ENCODE assay signal across 28 cellular contexts in the genomic region with DNA sequence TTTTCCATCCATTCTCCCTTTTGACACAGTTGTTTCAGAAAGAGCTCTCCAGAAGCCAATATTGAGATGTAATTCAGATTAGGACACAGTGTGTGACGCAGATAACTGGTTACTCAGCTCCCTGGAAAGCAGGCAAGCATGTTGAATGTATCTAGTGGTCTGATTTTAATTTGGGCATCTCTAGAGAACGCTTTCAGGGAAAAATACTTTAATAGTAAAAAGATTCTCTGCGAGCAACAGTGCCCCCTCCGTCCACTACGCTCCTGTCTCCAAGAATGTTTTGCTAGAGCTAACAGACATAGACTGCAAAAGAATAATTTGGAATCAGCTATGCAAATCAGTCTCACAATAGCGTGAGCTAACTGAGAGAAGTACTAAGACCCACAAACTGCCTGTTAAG. TPM values are rescaled to one million over a fixed set of nuclear protein-coding genes. Genes with fewer than 3 reads are reported as not detected.
DNase-seq lines count a peak whose midpoint lies in the region; ATAC-seq and TF ChIP-seq lines count a peak whose summit lies in the region.
"Had no signal": no experiment of that assay in that cellular context is flagged by ENCODE, and none has a peak within 500 bp of the region (broad histone marks: within the 10 kb centered on the region; RNA-seq: fewer than 3 reads in every experiment).

No MANE protein-coding gene starts in this region.

- H3K27ac ChIP-seq in OCI-LY7 (ENCODE audit: low read depth, low read length, poor library complexity, severe bottlenecking): no peak overlapping the region
- H3K27ac ChIP-seq: heart left ventricle, neural progenitor cell, spleen, transverse colon, VCaP had no signal

- H3K4me1 ChIP-seq in OCI-LY7 (ENCODE audit: insufficient read depth, low read length, poor library complexity, severe bottlenecking): no peaks in the 10 kb centered on the region
- H3K4me1 ChIP-seq: spleen, transverse colon had no signal

- H3K79me2 ChIP-seq in OCI-LY7 (ENCODE audit: insufficient read depth, low read depth, low read length): no peaks in the 10 kb centered on the region

- H3K9me3 ChIP-seq in OCI-LY7 (ENCODE audit: low read length): no peaks in the 10 kb centered on the region
- H3K9me3 ChIP-seq: heart left ventricle, MG63, spleen, transverse colon had no signal

- BruUV-seq in OCI-LY7 (replicated peaks; lab: Mats Ljungman, UMichigan): no TSS peak

- H2AFZ ChIP-seq in OCI-LY7 (ENCODE audit: low read length): no peak overlapping the region
- H2AFZ ChIP-seq: neural progenitor cell had no signal

- POLR2A ChIA-PET in OCI-LY7 (lab: Charles Lee): no interaction called here

- TF ChIP-seq CTCF in OCI-LY7 (conservative IDR thresholded peaks at IDR 0.05; ENCODE audit: low read length): 0 out of 2 replicates have a peak, but pooled peaks have one; percentile 23

- DNase-seq in Ammon's horn (ENCODE audit: low spot score) (peak; percentile 42), OCI-LY7 (ENCODE audit: low spot score) (no peak), cerebellar cortex (ENCODE audit: low spot score) (peak; percentile 13), middle frontal gyrus (ENCODE audit: extremely low spot score, low spot score) (peak; percentile 16), ACHN (no peak), MV-4-11 (lab: John Stamatoyannopoulos, UW) (no peak)
- DNase-seq in stimulated activated CD4-positive, alpha-beta T cell treated with anti-CD3 and anti-CD28 coated beads, Interleukin-4, amount 100 ng/mL, for 24 hours: no peak
- DNase-seq: activated CD4-positive, alpha-beta T cell treated with anti-CD3 and anti-CD28 coated beads, Interleukin-2, amount 50 U/mL, for 4 hours; activated naive CD4-positive, alpha-beta T cell; amniotic stem cell; effector memory CD8-positive, alpha-beta T cell; MG63; NCI-H1436 treated with DMSO at 0.1 percent for 48 hours; NCI-H2171; NCI-H748 treated with DMSO at 0.1 percent for 48 hours; SIG-M5; spleen; stimulated activated CD4-positive, alpha-beta T cell treated with anti-CD3 and anti-CD28 coated beads, Interleukin-4, amount 100 ng/mL, for 4 hours; stimulated activated naive CD8-positive, alpha-beta T cell treated with anti-CD3 and anti-CD28 coated beads, Interleukin-15, amount 100 ng/mL, for 72 hours; T-helper 17 cell had no signal

- H4K20me1 ChIP-seq in OCI-LY7 (ENCODE audit: insufficient read depth, low read length): no peaks in the 10 kb centered on the region

- no peaks in the 10 kb centered on the region for H3K36me3 ChIP-seq in OCI-LY7 (ENCODE audit: insufficient read depth, low read length)
- H3K36me3 ChIP-seq: heart left ventricle, MG63, neural progenitor cell, spleen, transverse colon had no signal

- CTCF ChIA-PET in OCI-LY7 (lab: Charles Lee; ENCODE audit: unreplicated experiment): no interaction called here

- H3K4me3 ChIP-seq in OCI-LY7 (ENCODE audit: low read depth, low read length, poor library complexity, severe bottlenecking): no peak overlapping the region
- H3K4me3 ChIP-seq: heart left ventricle, MG63, neural progenitor cell, spleen, transverse colon had no signal

- no peaks in the 10 kb centered on the region for H3K9me2 ChIP-seq in OCI-LY7 (ENCODE audit: insufficient read depth, low read length)

- H3K4me2 ChIP-seq in OCI-LY7 (ENCODE audit: low read length): no peak overlapping the region
- H3K4me2 ChIP-seq: neural progenitor cell had no signal

- ATAC-seq in GM21717 (IDR thresholded peaks at IDR 0.05; ENCODE audit: unreplicated experiment): no peak
- ATAC-seq: effector memory CD8-positive, alpha-beta T cell; stimulated activated naive CD8-positive, alpha-beta T cell treated with anti-CD3 and anti-CD28 coated beads, Interleukin-15, amount 100 ng/mL, for 72 hours; T-helper 17 cell had no signal

- intact Hi-C loops in OCI-LY7 (cut with micrococcal nuclease; ENCODE audit: unreplicated experiment): no loop called here

- in situ Hi-C loops in ACHN (cut with HindIII; ENCODE audit: low pct_ligation_motif_present, low pct_unique_long_range_greater_than_20kb, low sequenced_read_pairs): no loop called here

RNA-seq across cellular contexts. Expression of a gene that starts 23.3 kb away (rescaled TPM):
- not detected in 2 replicates for total RNA-seq in OCI-LY7 (2014; rRNA removed; shearing (Covaris generic))
- total RNA-seq in OCI-LY7 (2022): not detected in 2 replicates
- total RNA-seq: B cell, Daoy, fibroblast of lung, heart left ventricle, T-helper 17 cell, transverse colon had no signal

RNA-seq across cellular contexts. Expression of a gene that starts 41.2 kb away (rescaled TPM):
- total RNA-seq in OCI-LY7 (2014; rRNA removed; shearing (Covaris generic)): 12.9 and 14.7 TPM in 2 replicates
- 15.1 and 16.4 TPM in 2 replicates for total RNA-seq in OCI-LY7 (2022)

RNA-seq across cellular contexts. Expression of a gene that starts 41.3 kb away (rescaled TPM):
- total RNA-seq in OCI-LY7 (2014; rRNA removed; shearing (Covaris generic)): 51.9 and 68.1 TPM in 2 replicates
- 67.1 and 72.6 TPM in 2 replicates for total RNA-seq in OCI-LY7 (2022)

Comparison
In these comparisons a context has a peak if more than half of its experiments do, and no peak if none do; other contexts are left out.
1. DNase-seq: peak in Ammon's horn (single experiment), cerebellar cortex (single experiment) and middle frontal gyrus (single experiment); none in OCI-LY7 (single experiment), stimulated activated CD4-positive, alpha-beta T cell treated with anti-CD3 and anti-CD28 coated beads, Interleukin-4, amount 100 ng/mL, for 24 hours (single experiment), ACHN (single experiment) and MV-4-11 (single experiment).